Comparison of ENCODE assay signal across 8 cellular contexts in the genomic region with DNA sequence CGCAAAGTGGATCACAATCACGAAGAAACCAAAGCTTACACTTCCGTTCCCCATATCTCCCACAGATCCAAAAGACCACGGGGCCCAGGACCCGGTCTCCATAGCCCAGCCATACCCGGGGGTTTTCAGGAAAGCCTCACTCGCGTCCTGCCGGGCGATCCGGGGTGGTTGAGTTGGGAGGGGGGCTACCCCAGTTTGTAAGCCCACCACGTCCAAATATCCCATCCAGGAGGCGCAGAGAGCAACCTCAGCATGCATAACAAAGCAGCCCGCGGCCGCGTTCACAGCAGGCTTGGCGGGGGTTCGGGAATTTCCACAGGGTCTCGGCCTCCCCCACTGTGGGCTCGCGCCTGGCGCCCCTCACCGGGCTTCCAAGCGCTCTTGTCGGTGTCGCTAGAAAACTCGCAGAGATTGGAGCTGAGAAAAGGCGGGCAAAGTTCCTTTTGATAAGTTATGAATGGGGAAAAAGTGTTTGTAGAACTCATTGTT. TPM values are rescaled to one million over a fixed set of nuclear protein-coding genes. Genes with fewer than 3 reads are reported as not detected.
DNase-seq lines count a peak whose midpoint lies in the region; ATAC-seq, FAIRE-seq and TF ChIP-seq lines count a peak whose summit lies in the region.

No MANE protein-coding gene starts in this region.

- H2BK5ac ChIP-seq in mesenchymal stem cell (ENCODE audit: low read depth, low read length, poor library complexity, severe bottlenecking): no peak overlapping the region

- peaks cover 22% of the 10 kb centered on the region for H3K79me2 ChIP-seq in K562 (ENCODE audit: control insufficient read depth, insufficient read depth, low read length)

- H4K91ac ChIP-seq in mesenchymal stem cell (ENCODE audit: low read length): no peak overlapping the region

- H3K27ac ChIP-seq in K562 (ENCODE audit: extremely low read depth, low read depth, low read length): peak overlapping the region; percentile 69
- H3K27ac ChIP-seq in mesenchymal stem cell (ENCODE audit: low read length, poor library complexity, severe bottlenecking): peak overlapping the region; percentile 4

- H2BK120ac ChIP-seq in mesenchymal stem cell (ENCODE audit: low read depth, low read length): no peak overlapping the region

- H3K27me3 ChIP-seq in K562 (ENCODE audit: control insufficient read depth in 2 of 2, insufficient read depth in 2 of 2, low read length in 2 of 2) (no peaks in the 10 kb centered on the region), mesenchymal stem cell (ENCODE audit: control insufficient read depth in 1 of 2, insufficient read depth in 1 of 2, low read length in 2 of 2) (peaks cover 0 to 2% of the 10 kb centered on the region in 2 experiments)

- H3K4me3 ChIP-seq in K562 (peak overlapping the region; percentile 47), mesenchymal stem cell (ENCODE audit: insufficient read depth in 1 of 2, low read depth in 1 of 2, low read length in 2 of 2) (peak overlapping the region; percentile 63 to 89)

- TF ChIP-seq CTCF in K562 (IDR thresholded peaks at IDR 0.05 in 2 of 3, conservative IDR thresholded peaks at IDR 0.05 in 1 of 3; ENCODE audit: insufficient read depth in 2 of 3, low read depth in 1 of 3, low read length in 3 of 3): peak in 1 of 3 experiments; percentile 14; a peak in 2 of 6 replicates

- TF ChIP-seq EP300 in K562 (IDR thresholded peaks at IDR 0.05; ENCODE audit: low read length): peak; percentile 33; the same call in 1 of the 2 replicates

- no peaks in the 10 kb centered on the region for H3K9me3 ChIP-seq in K562 (replicated peaks; ENCODE audit: control insufficient read depth, insufficient read depth, low read depth, low read length)
- no peaks in the 10 kb centered on the region for H3K9me3 ChIP-seq in mesenchymal stem cell (ENCODE audit: control insufficient read depth, low read length)

- no peak overlapping the region for H2BK15ac ChIP-seq in mesenchymal stem cell (ENCODE audit: low read depth, poor library complexity, severe bottlenecking)

- H2AFZ ChIP-seq in K562 (ENCODE audit: low read depth, low read length): peak overlapping the region; percentile 81
- H2AFZ ChIP-seq in mesenchymal stem cell (ENCODE audit: low read depth, low read length): peak overlapping the region; percentile 84

- POLR2A ChIA-PET in K562 (lab: Yijun Ruan, JAX): interaction anchor here (0.6 to 75.5 kb wide), 13 partner anchors 8 to 701 kb away, joined by 3 to 4622 read pairs (median 4); a partner anchor contains a TSS
- POLR2A ChIA-PET in HEK293T (lab: Yijun Ruan, JAX): interaction anchor here (0.7 to 3.8 kb wide), 5 partner anchors 9 to 22 kb away, joined by 3 to 27 read pairs (median 5); a partner anchor contains a TSS

- BruUV-seq in K562 (replicated peaks; lab: Mats Ljungman, UMichigan): TSS peak; percentile 88

- H3K18ac ChIP-seq in mesenchymal stem cell (ENCODE audit: low read depth in 1 of 2, low read length in 2 of 2): peak overlapping the region in 1 of 2 experiments; percentile 43

- H3K14ac ChIP-seq in mesenchymal stem cell (ENCODE audit: low read length in 2 of 2): no peak overlapping the region

- no peak for FAIRE-seq in K562 (lab: Jason Lieb, UNC)

- peaks cover 13% of the 10 kb centered on the region for H3K9me1 ChIP-seq in K562 (ENCODE audit: control insufficient read depth, insufficient read depth, low read length)

- peak overlapping the region in 1 of 2 experiments; percentile 11 for H3K23ac ChIP-seq in mesenchymal stem cell (ENCODE audit: low read length in 2 of 2)

- peak overlapping the region; percentile 43 for H4K8ac ChIP-seq in mesenchymal stem cell (ENCODE audit: low read length)

- H3K79me1 ChIP-seq in mesenchymal stem cell (replicated peaks; ENCODE audit: low read length, poor library complexity, severe bottlenecking): peaks cover 17% of the 10 kb centered on the region

- peak overlapping the region in 1 of 2 experiments; percentile 55 for H3K4ac ChIP-seq in mesenchymal stem cell (ENCODE audit: low read depth in 1 of 2, low read length in 2 of 2)

- H4K20me1 ChIP-seq in K562 (replicated peaks; ENCODE audit: control insufficient read depth, insufficient read depth, low read length): peaks cover 13% of the 10 kb centered on the region

- H2BK12ac ChIP-seq in mesenchymal stem cell (ENCODE audit: low read length in 2 of 2): no peak overlapping the region

- peaks cover 30 to 40% of the 10 kb centered on the region in 2 experiments for H3K4me1 ChIP-seq in K562 (replicated peaks in 1 of 2; ENCODE audit: control insufficient read depth in 2 of 2, insufficient read depth in 2 of 2, low read length in 2 of 2)
- peaks cover 16% of the 10 kb centered on the region for H3K4me1 ChIP-seq in mesenchymal stem cell (ENCODE audit: control insufficient read depth, insufficient read depth, low read depth, low read length)

- H3K9ac ChIP-seq in K562 (ENCODE audit: insufficient read depth in 1 of 2, low read depth in 2 of 2, low read length in 2 of 2) (peak overlapping the region; percentile 75 to 91), mesenchymal stem cell (ENCODE audit: low read length) (peak overlapping the region; percentile 85)

- DNase-seq in activated CD4-positive, CD25-positive, alpha-beta regulatory T cell treated with anti-CD3 and anti-CD28 coated beads, Interleukin-2, amount 50 U/mL, for 72 hours: no peak
- DNase-seq in K562 (ENCODE audit: extremely low read depth in 1 of 4, low spot score in 3 of 4) (peak in 1 of 4 experiments; percentile 89), mesenchymal stem cell (peak; percentile 18), NCI-H2107 (lab: John Stamatoyannopoulos, UW) (no peak), HEK293T (ENCODE audit: extremely low spot score) (no peak)
- DNase-seq in central memory CD4-positive, alpha-beta T cell: no peak

- ATAC-seq in activated CD4-positive, CD25-positive, alpha-beta regulatory T cell treated with anti-CD3 and anti-CD28 coated beads, Interleukin-2, amount 50 U/mL, for 24 hours: peak; percentile 8 to 17
- peak; percentile 8 for ATAC-seq in HG03159 (IDR thresholded peaks at IDR 0.05; ENCODE audit: unreplicated experiment)
- peak; percentile 40 for ATAC-seq in K562

- in situ Hi-C loops in K562 (cut with MboI): loop anchor here (25.0 kb wide), 1 partner anchor 1314 kb away; no protein-coding TSS in a partner anchor

- H3K36me3 ChIP-seq in K562 (ENCODE audit: control insufficient read depth, insufficient read depth, low read length): peaks cover 55% of the 10 kb centered on the region
- peaks cover 9 to 15% of the 10 kb centered on the region in 2 experiments for H3K36me3 ChIP-seq in mesenchymal stem cell (ENCODE audit: control insufficient read depth in 1 of 2, insufficient read depth in 2 of 2, low read depth in 1 of 2, low read length in 2 of 2)

- intact Hi-C loops in K562 (cut with micrococcal nuclease): loop anchor here (1.0 to 10.0 kb wide), 4 partner anchors 8 to 797 kb away; a partner anchor contains a TSS

- TF ChIP-seq RAD21 in K562 (CRISPR knock-in tag; conservative IDR thresholded peaks at IDR 0.05 in 1 of 2, IDR thresholded peaks at IDR 0.05 in 1 of 2): no peak

- H3K4me2 ChIP-seq in K562 (ENCODE audit: insufficient read depth, low read length) (peak overlapping the region; percentile 85), mesenchymal stem cell (ENCODE audit: low read length, poor library complexity, severe bottlenecking) (peak overlapping the region; percentile 98)

- under 1% methylated on average over 29 of the region's 29 CpGs for WGBS in K562 (ENCODE audit: insufficient coverage, low coverage, missing lambda C conversion rate)
- under 1% methylated on average over 28 of the region's 29 CpGs for WGBS in mesenchymal stem cell

- H2AK5ac ChIP-seq in mesenchymal stem cell (ENCODE audit: low read length, severe bottlenecking): no peak overlapping the region

- TF ChIP-seq POLR2A in K562 (conservative IDR thresholded peaks at IDR 0.05): no peak

- CTCF ChIA-PET in K562 (lab: Yijun Ruan, JAX; ENCODE audit: low intra/inter-chr PET ratio) (interaction anchor here (0.6 to 1.2 kb wide), 4 partner anchors 14 to 1033 kb away, joined by 3 to 5 read pairs (median 3); a partner anchor contains a TSS), HEK293T (lab: Yijun Ruan, JAX) (interaction anchor here (0.9 to 1.0 kb wide), 2 partner anchors 9 to 46 kb away, joined by 3 to 7 read pairs; a partner anchor contains a TSS)

RNA-seq across cellular contexts. Expression of a gene that starts 9.5 kb away (rescaled TPM):
- 72.2 and 221 TPM in 2 replicates for total RNA-seq in K562 (2011; cell fraction: chromatin; rRNA removed; ENCODE audit: low replicate concordance)
- 489 and 555 TPM in 2 replicates for total RNA-seq in K562 (2011; cell fraction: nucleolus; rRNA removed)
- total RNA-seq in K562 (2011; cell fraction: nucleoplasm; rRNA removed): 263 and 279 TPM in 2 replicates
- total RNA-seq in K562 (2014; rRNA removed): 894 and 989 TPM in 2 replicates
- 41.9 and 82.9 TPM in 2 replicates for total RNA-seq in K562 (2014; rRNA removed; fragmentation: Illumina TruSeq; extraction: Trizol)
- 135 and 153 TPM in 2 replicates for total RNA-seq in K562 (2015; rRNA removed; fragmentation: Illumina TruSeq; extraction: Trizol)
- total RNA-seq in K562 (2021): 551 and 557 TPM in 2 replicates
- 124 and 218 TPM in 2 replicates for polyA plus RNA-seq in K562 (2011; rRNA removed)
- polyA plus RNA-seq in K562 (2011; cell fraction: cytosol; rRNA removed): 273 and 603 TPM in 2 replicates
- polyA plus RNA-seq in K562 (2011; cell fraction: nucleus; rRNA removed): 110 and 123 TPM in 2 replicates
- polyA plus RNA-seq in K562 (2012): 384 and 632 TPM in 2 replicates
- 33.8 and 82.2 TPM in 2 replicates for polyA plus RNA-seq in K562 (2014; fragmentation: Illumina TruSeq; extraction: Trizol)
- 10 to 100 TPM; 15.1 to 34.8 TPM for polyA plus RNA-seq in K562 (2014; fragmentation: Nextera tagmentation; extraction: Ambion mirVana)
- polyA plus RNA-seq in K562 (2014; rRNA removed): 666 and 827 TPM in 2 replicates
- 50.1 and 80.5 TPM in 2 replicates for polyA minus RNA-seq in K562 (2011; rRNA and poly(A)+ RNA removed)
- 107 and 114 TPM in 2 replicates for polyA minus RNA-seq in K562 (2011; cell fraction: cytosol; rRNA and poly(A)+ RNA removed)
- 37.7 and 69.6 TPM in 2 replicates for polyA minus RNA-seq in K562 (2011; cell fraction: nucleus; rRNA and poly(A)+ RNA removed)
- 27.4 TPM for polyA plus RNA-seq in mesenchymal stem cell (2013, experiment 1 of 2)
- 27.8 TPM for polyA plus RNA-seq in mesenchymal stem cell (2013, experiment 2 of 2)

RNA-seq across cellular contexts. Expression of a gene that starts 14.2 kb away (rescaled TPM):
- 1,132 and 1,539 TPM in 2 replicates for total RNA-seq in K562 (2011; cell fraction: chromatin; rRNA removed; ENCODE audit: low replicate concordance)
- 736 and 826 TPM in 2 replicates for total RNA-seq in K562 (2011; cell fraction: nucleolus; rRNA removed)
- total RNA-seq in K562 (2011; cell fraction: nucleoplasm; rRNA removed): 718 and 814 TPM in 2 replicates
- total RNA-seq in K562 (2014; rRNA removed) (174 and 195 TPM in 2 replicates), K562 (2014; rRNA removed; fragmentation: Illumina TruSeq; extraction: Trizol) (104 and 115 TPM in 2 replicates), K562 (2015; rRNA removed; fragmentation: Illumina TruSeq; extraction: Trizol) (170 and 172 TPM in 2 replicates), K562 (2021) (251 and 267 TPM in 2 replicates)
- polyA plus RNA-seq in K562 (2011; rRNA removed) (193 and 247 TPM in 2 replicates), K562 (2014; fragmentation: Illumina TruSeq; extraction: Trizol) (250 and 261 TPM in 2 replicates), K562 (2014; fragmentation: Nextera tagmentation; extraction: Ambion mirVana) (10 to 100 TPM; 13.2 to 28.8 TPM), K562 (2014; rRNA removed) (268 and 298 TPM in 2 replicates)
- 143 and 211 TPM in 2 replicates for polyA plus RNA-seq in K562 (2011; cell fraction: cytosol; rRNA removed)
- 801 and 951 TPM in 2 replicates for polyA plus RNA-seq in K562 (2011; cell fraction: nucleus; rRNA removed)
- polyA plus RNA-seq in K562 (2012): 185 and 193 TPM in 2 replicates
- polyA minus RNA-seq in K562 (2011; rRNA and poly(A)+ RNA removed): 228 and 271 TPM in 2 replicates
- 95.6 and 98.4 TPM in 2 replicates for polyA minus RNA-seq in K562 (2011; cell fraction: cytosol; rRNA and poly(A)+ RNA removed)
- 325 and 509 TPM in 2 replicates for polyA minus RNA-seq in K562 (2011; cell fraction: nucleus; rRNA and poly(A)+ RNA removed)
- 30.8 TPM for polyA plus RNA-seq in mesenchymal stem cell (2013, experiment 1 of 2)
- polyA plus RNA-seq in mesenchymal stem cell (2013, experiment 2 of 2): 29.5 TPM

RNA-seq across cellular contexts. Expression of a gene that starts 19.0 kb away (rescaled TPM):
- 11.2 and 34.3 TPM in 2 replicates for total RNA-seq in K562 (2011; cell fraction: chromatin; rRNA removed; ENCODE audit: low replicate concordance)
- 28.7 and 33.9 TPM in 2 replicates for total RNA-seq in K562 (2011; cell fraction: nucleolus; rRNA removed)
- total RNA-seq in K562 (2011; cell fraction: nucleoplasm; rRNA removed): 18.1 and 19.5 TPM in 2 replicates
- total RNA-seq in K562 (2014; rRNA removed): 9.3 and 13.6 TPM in 2 replicates
- total RNA-seq in K562 (2014; rRNA removed; fragmentation: Illumina TruSeq; extraction: Trizol): 2.1 and 2.8 TPM in 2 replicates
- total RNA-seq in K562 (2015; rRNA removed; fragmentation: Illumina TruSeq; extraction: Trizol): 4.7 and 5.2 TPM in 2 replicates
- total RNA-seq in K562 (2021): 11.3 and 15.6 TPM in 2 replicates
- 1.6 and 2.1 TPM in 2 replicates for polyA plus RNA-seq in K562 (2011; rRNA removed)
- 1.8 and 5.8 TPM in 2 replicates for polyA plus RNA-seq in K562 (2011; cell fraction: cytosol; rRNA removed)
- 6.5 and 19.5 TPM in 2 replicates for polyA plus RNA-seq in K562 (2011; cell fraction: nucleus; rRNA removed)
- polyA plus RNA-seq in K562 (2012): 5.2 and 6.4 TPM in 2 replicates
- polyA plus RNA-seq in K562 (2014; fragmentation: Illumina TruSeq; extraction: Trizol): 6.3 and 8.9 TPM in 2 replicates
- 1 to 10 TPM; 1.6 to 2.3 TPM for polyA plus RNA-seq in K562 (2014; fragmentation: Nextera tagmentation; extraction: Ambion mirVana)
- 7.1 and 8.6 TPM in 2 replicates for polyA plus RNA-seq in K562 (2014; rRNA removed)
- 1.3 and 1.8 TPM in 2 replicates for polyA minus RNA-seq in K562 (2011; rRNA and poly(A)+ RNA removed)
- 1.5 and 3.9 TPM in 2 replicates for polyA minus RNA-seq in K562 (2011; cell fraction: cytosol; rRNA and poly(A)+ RNA removed)
- polyA minus RNA-seq in K562 (2011; cell fraction: nucleus; rRNA and poly(A)+ RNA removed): 8.3 and 12.3 TPM in 2 replicates
- 0.18 TPM for polyA plus RNA-seq in mesenchymal stem cell (2013, experiment 1 of 2)
- polyA plus RNA-seq in mesenchymal stem cell (2013, experiment 2 of 2): 0.11 TPM

RNA-seq across cellular contexts. Expression of a gene that starts 21.7 kb away (rescaled TPM):
- 121 and 504 TPM in 2 replicates for total RNA-seq in K562 (2011; cell fraction: chromatin; rRNA removed; ENCODE audit: low replicate concordance)
- 857 and 885 TPM in 2 replicates for total RNA-seq in K562 (2011; cell fraction: nucleolus; rRNA removed)
- 325 and 370 TPM in 2 replicates for total RNA-seq in K562 (2011; cell fraction: nucleoplasm; rRNA removed)
- total RNA-seq in K562 (2014; rRNA removed) (871 and 1,007 TPM in 2 replicates), K562 (2014; rRNA removed; fragmentation: Illumina TruSeq; extraction: Trizol) (69.0 and 87.5 TPM in 2 replicates), K562 (2015; rRNA removed; fragmentation: Illumina TruSeq; extraction: Trizol) (164 and 196 TPM in 2 replicates), K562 (2021) (626 and 641 TPM in 2 replicates)
- polyA plus RNA-seq in K562 (2011; rRNA removed) (203 and 277 TPM in 2 replicates), K562 (2014; fragmentation: Illumina TruSeq; extraction: Trizol) (106 and 159 TPM in 2 replicates), K562 (2014; fragmentation: Nextera tagmentation; extraction: Ambion mirVana) (10 to 100 TPM; 13.5 to 23.5 TPM), K562 (2014; rRNA removed) (707 and 732 TPM in 2 replicates)
- 382 and 1,449 TPM in 2 replicates for polyA plus RNA-seq in K562 (2011; cell fraction: cytosol; rRNA removed)
- polyA plus RNA-seq in K562 (2011; cell fraction: nucleus; rRNA removed): 629 and 1,089 TPM in 2 replicates
- polyA plus RNA-seq in K562 (2012): 282 and 288 TPM in 2 replicates
- 35.0 and 44.2 TPM in 2 replicates for polyA minus RNA-seq in K562 (2011; rRNA and poly(A)+ RNA removed)
- 212 and 264 TPM in 2 replicates for polyA minus RNA-seq in K562 (2011; cell fraction: cytosol; rRNA and poly(A)+ RNA removed)
- 294 and 313 TPM in 2 replicates for polyA minus RNA-seq in K562 (2011; cell fraction: nucleus; rRNA and poly(A)+ RNA removed)
- 13.7 TPM for polyA plus RNA-seq in mesenchymal stem cell (2013, experiment 1 of 2)
- polyA plus RNA-seq in mesenchymal stem cell (2013, experiment 2 of 2): 13.9 TPM
